In genomic region chr5:76269259-76269958, GRCh38 we compare ENCODE assay signal across 15 cellular contexts.
A peak's percentile ranks its signal among the peaks of the same experiment; 100 is the strongest.
DNase-seq lines count a peak whose midpoint lies in the region; ATAC-seq and TF ChIP-seq lines count a peak whose summit lies in the region.
"Had no signal": no experiment of that assay in that cellular context is flagged by ENCODE, and none has a peak within 500 bp of the region (broad histone marks: within the 10 kb centered on the region; RNA-seq: fewer than 3 reads in every experiment).

No MANE protein-coding gene starts in this region.

- peaks cover 39% of the 10 kb centered on the region for H3K4me1 Mint-ChIP-seq in activated T-helper 17 cell treated with anti-CD3 and anti-CD28 coated beads, Interleukin-2, amount 50 U/mL, for 72 hours

- DNase-seq in Daoy (ENCODE audit: low read depth) (peak; percentile 30), GM13976 (ENCODE audit: low spot score) (peak; percentile 25), HuH-7.5 (ENCODE audit: low spot score) (no peak), breast epithelium (ENCODE audit: low spot score in 2 of 2) (no peak)
- DNase-seq in stimulated activated CD4-positive, alpha-beta T cell treated with anti-CD3 and anti-CD28 coated beads, Interleukin-2, amount 100 ng/mL, for 24 hours = peak; percentile 16 to 43
- DNase-seq: anterior cingulate cortex, NCI-H2029 treated with DMSO at 0.1 percent for 48 hours, NCI-H526 treated with DMSO at 0.1 percent for 48 hours, RPMI8226 had no signal

- peaks cover 0 to 5% of the 10 kb centered on the region in 2 donors for H3K4me1 ChIP-seq in breast epithelium
- H3K4me1 ChIP-seq: right atrium auricular region had no signal

- in situ Hi-C loops in GM13976 (cut with MboI; ENCODE audit: low sequenced_read_pairs, unreplicated experiment) = no loop called here

- H3K9me3 Mint-ChIP-seq in activated T-helper 17 cell treated with anti-CD3 and anti-CD28 coated beads, Interleukin-2, amount 50 U/mL, for 72 hours = no peaks in the 10 kb centered on the region
- H3K9me3 Mint-ChIP-seq: CD4-positive, CD25-positive, alpha-beta regulatory T cell; neural crest cell had no signal

- H3K4me3 Mint-ChIP-seq in activated T-helper 17 cell treated with anti-CD3 and anti-CD28 coated beads, Interleukin-2, amount 50 U/mL, for 72 hours = peak overlapping the region; percentile 81
- H3K4me3 Mint-ChIP-seq: CD4-positive, CD25-positive, alpha-beta regulatory T cell; neural crest cell had no signal

- H3K36me3 Mint-ChIP-seq in activated T-helper 17 cell treated with anti-CD3 and anti-CD28 coated beads, Interleukin-2, amount 50 U/mL, for 72 hours (ENCODE audit: low read depth) = no peaks in the 10 kb centered on the region
- H3K36me3 Mint-ChIP-seq: CD4-positive, CD25-positive, alpha-beta regulatory T cell had no signal

- H3K27ac ChIP-seq in breast epithelium = no peak overlapping the region
- H3K27ac ChIP-seq: right atrium auricular region had no signal

- TF ChIP-seq POLR2A in breast epithelium (IDR thresholded peaks at IDR 0.05) = no peak

- no peaks in the 10 kb centered on the region for H3K36me3 ChIP-seq in breast epithelium
- H3K36me3 ChIP-seq: right atrium auricular region had no signal

- H3K9me3 ChIP-seq in breast epithelium = no peaks in the 10 kb centered on the region
- H3K9me3 ChIP-seq: right atrium auricular region had no signal

- ATAC-seq in activated T-helper 17 cell treated with anti-CD3 and anti-CD28 coated beads, Interleukin-2, amount 50 U/mL, for 72 hours (replicated peaks) = peak; percentile 92
- ATAC-seq in GM19397 (IDR thresholded peaks at IDR 0.05; ENCODE audit: unreplicated experiment) = no peak

- no peaks in the 10 kb centered on the region for H3K27me3 Mint-ChIP-seq in activated T-helper 17 cell treated with anti-CD3 and anti-CD28 coated beads, Interleukin-2, amount 50 U/mL, for 72 hours

- H3K4me3 ChIP-seq in breast epithelium = no peak overlapping the region
- H3K4me3 ChIP-seq: lung, right atrium auricular region had no signal

- TF ChIP-seq CTCF in GM13976 (IDR thresholded peaks at IDR 0.05; ENCODE audit: borderline replicate concordance, control extremely low read depth, extremely low read depth, insufficient read depth, missing control alignments) (no peak), breast epithelium (IDR thresholded peaks at IDR 0.05) (no peak)

- no peaks in the 10 kb centered on the region for H3K27me3 ChIP-seq in breast epithelium
- H3K27me3 ChIP-seq: right atrium auricular region had no signal

- peak overlapping the region; percentile 97 for H3K27ac Mint-ChIP-seq in activated T-helper 17 cell treated with anti-CD3 and anti-CD28 coated beads, Interleukin-2, amount 50 U/mL, for 72 hours

- intact Hi-C loops in breast epithelium (cut with DNase I; ENCODE audit: low total_unique reads) = no loop called here

Comparison
In these comparisons a context has a peak if more than half of its experiments do, and no peak if none do; other contexts are left out.
1. DNase-seq: peak in Daoy (single experiment), GM13976 (single experiment) and stimulated activated CD4-positive, alpha-beta T cell treated with anti-CD3 and anti-CD28 coated beads, Interleukin-2, amount 100 ng/mL, for 24 hours (2 of 2); none in HuH-7.5 (single experiment) and breast epithelium (0 of 2).